ENCODE assay signal across 20 cellular contexts in genomic region chr1:220698607-220699016, GRCh38. TPM values are rescaled to one million over a fixed set of nuclear protein-coding genes. Genes with fewer than 3 reads are reported as not detected.
A peak's percentile ranks its signal among the peaks of the same experiment; 100 is the strongest.
DNase-seq lines count a peak whose midpoint lies in the region; ATAC-seq and TF ChIP-seq lines count a peak whose summit lies in the region.
"Had no signal": no experiment of that assay in that cellular context is flagged by ENCODE, and none has a peak within 500 bp of the region (broad histone marks: within the 10 kb centered on the region; RNA-seq: fewer than 3 reads in every experiment).

No MANE protein-coding gene starts in this region.

- ATAC-seq in Right ventricle myocardium inferior (no peak), right lobe of liver (peak; percentile 73 to 89 (median 78)), GM19351 (IDR thresholded peaks at IDR 0.05; ENCODE audit: unreplicated experiment) (no peak)

- peaks cover 9% of the 10 kb centered on the region for H3K79me2 ChIP-seq in hepatocyte

- H3K9me2 ChIP-seq in hepatocyte (replicated peaks; ENCODE audit: insufficient read depth), result no peaks in the 10 kb centered on the region
- H3K9me2 ChIP-seq: SK-N-SH had no signal

- H2AFZ ChIP-seq in hepatocyte, result no peak overlapping the region

- H3K9me3 ChIP-seq in right atrium auricular region (no peaks in the 10 kb centered on the region), esophagus muscularis mucosa (no peaks in the 10 kb centered on the region), right lobe of liver (no peaks in the 10 kb centered on the region), hepatocyte (ENCODE audit: low read depth) (no peaks in the 10 kb centered on the region)
- H3K9me3 ChIP-seq: MG63, SK-N-SH had no signal

- H3K27ac ChIP-seq in right atrium auricular region (no peak overlapping the region), esophagus muscularis mucosa (replicated peaks in 1 of 4) (no peak overlapping the region), right lobe of liver (peak overlapping the region in 2 of 3 donors; percentile 56 to 69), hepatocyte (no peak overlapping the region)
- H3K27ac ChIP-seq: BLaER1 had no signal

- no peak overlapping the region for H3K4me3 ChIP-seq in right atrium auricular region
- H3K4me3 ChIP-seq in esophagus muscularis mucosa, result no peak overlapping the region
- no peak overlapping the region for H3K4me3 ChIP-seq in right lobe of liver
- H3K4me3 ChIP-seq in hepatocyte, result no peak overlapping the region
- H3K4me3 ChIP-seq: BLaER1, MG63 had no signal

- intact Hi-C loops in Right ventricle myocardium inferior (cut with DNase I) (no loop called here), esophagus muscularis mucosa (cut with DNase I) (no loop called here), right lobe of liver (cut with DNase I) (no loop called here)

- DNase-seq in right atrium auricular region (ENCODE audit: low spot score), result peak; percentile 47
- no peak for DNase-seq in Right ventricle myocardium inferior (ENCODE audit: missing footprints)
- DNase-seq in esophagus muscularis mucosa (ENCODE audit: extremely low spot score), result peak; percentile 47
- DNase-seq in right lobe of liver, result no peak
- DNase-seq in hepatocyte (ENCODE audit: low spot score), result no peak
- DNase-seq in SKM-1 (lab: John Stamatoyannopoulos, UW; ENCODE audit: unreplicated experiment), result no peak
- DNase-seq in DMS53 treated with DMSO at 0.1 percent for 48 hours (lab: John Stamatoyannopoulos, UW; ENCODE audit: unreplicated experiment), result no peak
- DNase-seq: CD4-positive, CD25-positive, alpha-beta regulatory T cell; EL; GDM1; KBM-7; MG63; NCI-H2029; NCI-H446; NCI-H524 treated with DMSO at 0.1 percent for 48 hours; NCI-H774; SK-N-SH had no signal

- no peak overlapping the region for H3K4me2 ChIP-seq in hepatocyte
- H3K4me2 ChIP-seq: SK-N-SH had no signal

- TF ChIP-seq POLR2A in esophagus muscularis mucosa (IDR thresholded peaks at IDR 0.05; ENCODE audit: low read depth) (no peak), right lobe of liver (IDR thresholded peaks at IDR 0.05) (no peak)

- H3K36me3 ChIP-seq in right atrium auricular region (peaks cover 4% of the 10 kb centered on the region), esophagus muscularis mucosa (peaks cover 0 to 17% (median 13%) of the 10 kb centered on the region in 4 donors), right lobe of liver (peaks cover 0 to 16% (median 4%) of the 10 kb centered on the region in 4 donors), hepatocyte (replicated peaks; ENCODE audit: insufficient read depth, low read depth) (no peaks in the 10 kb centered on the region)
- H3K36me3 ChIP-seq: BLaER1, MG63 had no signal

- WGBS in esophagus muscularis mucosa, result 79% methylated on average over 5 of the region's 5 CpGs
- 34% methylated on average over 5 of the region's 5 CpGs for WGBS in right lobe of liver (ENCODE audit: insufficient coverage, low coverage, low lambda C conversion rate, missing lambda C conversion rate)
- 59% methylated on average over 5 of the region's 5 CpGs for WGBS in hepatocyte (ENCODE audit: low lambda C conversion rate, missing lambda C conversion rate)

- peaks cover 3% of the 10 kb centered on the region for H4K20me1 ChIP-seq in hepatocyte (ENCODE audit: insufficient read depth, poor library complexity, severe bottlenecking)
- H4K20me1 ChIP-seq: BLaER1 had no signal

- TF ChIP-seq CTCF in right atrium auricular region (IDR thresholded peaks at IDR 0.05) (no peak), esophagus muscularis mucosa (IDR thresholded peaks at IDR 0.05) (no peak), right lobe of liver (IDR thresholded peaks at IDR 0.05) (no peak), hepatocyte (IDR thresholded peaks at IDR 0.05; ENCODE audit: poor library complexity) (no peak)

- no peak for TF ChIP-seq EP300 in esophagus muscularis mucosa (IDR thresholded peaks at IDR 0.05)

- H3K4me1 ChIP-seq in right atrium auricular region (peaks cover 0 to 31% of the 10 kb centered on the region in 2 donors), esophagus muscularis mucosa (peaks cover 0 to 18% (median 10%) of the 10 kb centered on the region in 4 donors), right lobe of liver (peaks cover 0 to 27% (median 8%) of the 10 kb centered on the region in 4 donors), hepatocyte (ENCODE audit: insufficient read depth) (no peaks in the 10 kb centered on the region)

- no peaks in the 10 kb centered on the region for H3K27me3 ChIP-seq in right atrium auricular region
- H3K27me3 ChIP-seq in esophagus muscularis mucosa, result no peaks in the 10 kb centered on the region
- no peaks in the 10 kb centered on the region for H3K27me3 ChIP-seq in right lobe of liver
- no peaks in the 10 kb centered on the region for H3K27me3 ChIP-seq in hepatocyte
- H3K27me3 ChIP-seq: BLaER1 had no signal

RNA-seq across cellular contexts. Expression of gene C1orf115, which starts 8.4 kb away (rescaled TPM):
- total RNA-seq in right atrium auricular region (10 to 100 TPM; 19.2 to 19.8 TPM), Right ventricle myocardium inferior (22.4 TPM), esophagus muscularis mucosa (10 to 100 TPM; 10.8 to 24.0 (median 12.4) TPM), right lobe of liver (10 to 100 TPM; 45.2 to 65.9 (median 50.8) TPM), hepatocyte (46.4 and 49.2 TPM in 2 replicates)
- polyA plus RNA-seq in hepatocyte, result 27.2 and 42.3 TPM in 2 replicates
- total RNA-seq: H4 had no signal

RNA-seq across cellular contexts. Expression of gene MTARC2, which starts 49.5 kb away (rescaled TPM):
- total RNA-seq in right atrium auricular region, result 10 to 100 TPM; 13.6 to 23.6 TPM
- total RNA-seq in Right ventricle myocardium inferior, result 27.4 TPM
- total RNA-seq in esophagus muscularis mucosa, result 10 to 100 TPM; 15.6 to 22.9 (median 20.5) TPM
- 100 to 1,000 TPM in 3 of 6 experiments, 10 to 100 TPM in 3; 41.8 to 140 (median 86.6) TPM for total RNA-seq in right lobe of liver
- 24.4 and 26.7 TPM in 2 replicates for total RNA-seq in hepatocyte
- 23.7 and 27.8 TPM in 2 replicates for polyA plus RNA-seq in hepatocyte
- total RNA-seq: CD4-positive, CD25-positive, alpha-beta regulatory T cell had no signal
- polyA plus RNA-seq: CD4-positive, CD25-positive, alpha-beta regulatory T cell had no signal

Comparison
In these comparisons a context has a peak if more than half of its experiments do, and no peak if none do; other contexts are left out.
1. DNase-seq: peak in right atrium auricular region (single experiment) and esophagus muscularis mucosa (single experiment); none in Right ventricle myocardium inferior (single experiment), right lobe of liver (0 of 3), hepatocyte (single experiment), SKM-1 (single experiment) and DMS53 treated with DMSO at 0.1 percent for 48 hours (single experiment).
2. H3K27ac ChIP-seq: peak in right lobe of liver (2 of 3); none in right atrium auricular region (0 of 2), esophagus muscularis mucosa (0 of 4) and hepatocyte (single experiment).
3. ATAC-seq: peak in right lobe of liver (4 of 4); none in Right ventricle myocardium inferior (single experiment) and GM19351 (single experiment).